In genomic region chr11:47160753-47161133, GRCh38 we compare ENCODE assay signal across 15 cellular contexts. TPM values are rescaled to one million over a fixed set of nuclear protein-coding genes. Genes with fewer than 3 reads are reported as not detected.
A peak's percentile ranks its signal among the peaks of the same experiment; 100 is the strongest.
DNase-seq lines count a peak whose midpoint lies in the region; ATAC-seq and TF ChIP-seq lines count a peak whose summit lies in the region.
"Had no signal": no experiment of that assay in that cellular context is flagged by ENCODE, and none has a peak within 500 bp of the region (broad histone marks: within the 10 kb centered on the region; RNA-seq: fewer than 3 reads in every experiment).

No MANE protein-coding gene starts in this region.

- H3K36me3 ChIP-seq in heart right ventricle, result peaks cover 0 to 62% (median 25%) of the 10 kb centered on the region in 9 donors
- peaks cover 20% of the 10 kb centered on the region for H3K36me3 ChIP-seq in left ventricle myocardium inferior

- H3K4me1 ChIP-seq in heart right ventricle (peaks cover 0 to 31% (median 15%) of the 10 kb centered on the region in 9 donors), left ventricle myocardium inferior (peaks cover 12% of the 10 kb centered on the region)
- H3K4me1 ChIP-seq: Caco-2, HAP-1 had no signal

- DNase-seq in heart right ventricle (no peak), left ventricle myocardium inferior (no peak), NCI-H69 (lab: John Stamatoyannopoulos, UW) (peak; percentile 56), substantia nigra (lab: John Stamatoyannopoulos, UW) (peak in 1 of 49 donors; percentile 18), HuH-7 (ENCODE audit: low spot score) (no peak)
- DNase-seq: NCI-H187 treated with DMSO at 0.1 percent for 48 hours had no signal

- H3K27me3 ChIP-seq in heart right ventricle (no peaks in the 10 kb centered on the region), left ventricle myocardium inferior (ENCODE audit: low read depth) (no peaks in the 10 kb centered on the region)
- H3K27me3 ChIP-seq: heart left ventricle, sigmoid colon, testis had no signal

- no peak for TF ChIP-seq CTCF in heart right ventricle (IDR thresholded peaks at IDR 0.05)
- TF ChIP-seq CTCF in left ventricle myocardium inferior (IDR thresholded peaks at IDR 0.05; ENCODE audit: borderline replicate concordance), result no peak

- 89 to 93% methylated on average over 5 of the region's 5 CpGs for WGBS in heart right ventricle, 2 donors

- H3K9me3 ChIP-seq in heart right ventricle (no peaks in the 10 kb centered on the region), left ventricle myocardium inferior (replicated peaks) (no peaks in the 10 kb centered on the region)
- H3K9me3 ChIP-seq: Caco-2, HAP-1, heart left ventricle, neutrophil, sigmoid colon, testis had no signal

- ATAC-seq in heart right ventricle, result peak in 5 of 8 donors; percentile 1 to 10 (median 1)
- ATAC-seq in HG02870 (IDR thresholded peaks at IDR 0.05; ENCODE audit: unreplicated experiment), result no peak
- ATAC-seq in HG02970 (IDR thresholded peaks at IDR 0.05; ENCODE audit: low FRiP score, unreplicated experiment), result no peak

- H3K27ac ChIP-seq in heart right ventricle, result no peak overlapping the region
- no peak overlapping the region for H3K27ac ChIP-seq in left ventricle myocardium inferior (replicated peaks)
- peak overlapping the region; percentile 39 for H3K27ac ChIP-seq in cingulate gyrus (ENCODE audit: low read depth, low read length)
- peak overlapping the region; percentile 40 for H3K27ac ChIP-seq in substantia nigra (ENCODE audit: low read depth, low read length, poor library complexity, severe bottlenecking)
- H3K27ac ChIP-seq: heart left ventricle, neutrophil, testis had no signal

- intact Hi-C loops in heart right ventricle (cut with DNase I), result no loop called here
- intact Hi-C loops in left ventricle myocardium inferior (cut with micrococcal nuclease), result no loop called here

- H3K4me3 ChIP-seq in heart right ventricle, result no peak overlapping the region
- H3K4me3 ChIP-seq in left ventricle myocardium inferior, result no peak overlapping the region
- H3K4me3 ChIP-seq: HAP-1, heart left ventricle, sigmoid colon, testis had no signal

RNA-seq across cellular contexts. Expression of gene ARFGAP2, which starts 15.9 kb away (rescaled TPM):
- 10 to 100 TPM; 55.7 to 69.7 (median 62.9) TPM for total RNA-seq in heart right ventricle
- polyA plus RNA-seq in heart right ventricle, result 10 to 100 TPM; 47.8 to 70.2 TPM
- total RNA-seq in left ventricle myocardium inferior, result 47.8 TPM

RNA-seq across cellular contexts. Expression of gene PACSIN3, which starts 25.5 kb away (rescaled TPM):
- total RNA-seq in heart right ventricle, result 100 to 1,000 TPM; 146 to 335 (median 257) TPM
- 100 to 1,000 TPM; 163 to 209 TPM for polyA plus RNA-seq in heart right ventricle
- 198 TPM for total RNA-seq in left ventricle myocardium inferior

RNA-seq across cellular contexts. Expression of gene DDB2, which starts 54.0 kb away (rescaled TPM):
- total RNA-seq in heart right ventricle (10 to 100 TPM in 4 of 10 donors, 1 to 10 TPM in 6; 6.4 to 22.5 (median 8.3) TPM), left ventricle myocardium inferior (8.7 TPM)
- polyA plus RNA-seq in heart right ventricle, result 10 to 100 TPM in 1 of 2 donors, 1 to 10 TPM in 1; 8.1 to 30.6 TPM

Comparison
In these comparisons a context has a peak if more than half of its experiments do, and no peak if none do; other contexts are left out.
1. ATAC-seq: peak in heart right ventricle (5 of 8); none in HG02870 (single experiment) and HG02970 (single experiment).
2. H3K27ac ChIP-seq: peak in cingulate gyrus (single experiment) and substantia nigra (single experiment); none in heart right ventricle (0 of 10) and left ventricle myocardium inferior (single experiment).